24 cellular contexts compared by ENCODE assay signal in genomic region chr3:73043414-73043813, GRCh38.
"Had no signal": no experiment of that assay in that cellular context is flagged by ENCODE, and none has a peak within 500 bp of the region (broad histone marks: within the 10 kb centered on the region; RNA-seq: fewer than 3 reads in every experiment).

No MANE protein-coding gene starts in this region.

- H3K27me3 ChIP-seq: breast epithelium, dorsolateral prefrontal cortex, esophagus squamous epithelium, gastrocnemius medialis, spleen, tibial nerve had no signal

- H3K27ac ChIP-seq: breast epithelium, esophagus squamous epithelium, gastrocnemius medialis, left ventricle myocardium inferior, spleen had no signal

- H3K4me3 ChIP-seq: breast epithelium, dorsolateral prefrontal cortex, esophagus squamous epithelium, gastrocnemius medialis, left ventricle myocardium inferior, spleen, tibial nerve had no signal

- H3K9me3 ChIP-seq: breast epithelium, esophagus squamous epithelium, gastrocnemius medialis, left ventricle myocardium inferior, spleen, tibial nerve had no signal

- H3K9me3 Mint-ChIP-seq: activated naive CD4-positive, alpha-beta T cell treated with anti-CD3 and anti-CD28 coated beads, Interleukin-2, amount 50 U/mL, for 24 hours; central memory CD8-positive, alpha-beta T cell; mesothelial cell of epicardium; naive thymus-derived CD8-positive, alpha-beta T cell had no signal

- H3K27me3 Mint-ChIP-seq: activated naive CD4-positive, alpha-beta T cell treated with anti-CD3 and anti-CD28 coated beads, Interleukin-2, amount 50 U/mL, for 24 hours; central memory CD8-positive, alpha-beta T cell; naive thymus-derived CD8-positive, alpha-beta T cell; progenitor cell of endocrine pancreas had no signal

- ATAC-seq: gastrocnemius medialis; naive thymus-derived CD8-positive, alpha-beta T cell had no signal

- H3K36me3 ChIP-seq: breast epithelium, gastrocnemius medialis had no signal

- H3K4me3 Mint-ChIP-seq: activated naive CD4-positive, alpha-beta T cell treated with anti-CD3 and anti-CD28 coated beads, Interleukin-2, amount 50 U/mL, for 24 hours; central memory CD8-positive, alpha-beta T cell; mesothelial cell of epicardium had no signal

- FAIRE-seq: urothelium cell line had no signal

- H3K27ac Mint-ChIP-seq: activated naive CD4-positive, alpha-beta T cell treated with anti-CD3 and anti-CD28 coated beads, Interleukin-2, amount 50 U/mL, for 24 hours; progenitor cell of endocrine pancreas had no signal

- DNase-seq: activated CD4-positive, alpha-beta T cell treated with anti-CD3 and anti-CD28 coated beads for 1 hour; activated CD4-positive, alpha-beta T cell treated with anti-CD3 and anti-CD28 coated beads, Interleukin-2, amount 50 U/mL, for 1 hour; activated CD8-positive, alpha-beta memory T cell treated with anti-CD3 and anti-CD28 coated beads for 24 hours; activated CD8-positive, alpha-beta memory T cell treated with anti-CD3 and anti-CD28 coated beads, Interleukin-2, amount 50 U/mL, for 4 hours; activated gamma-delta T cell treated with Interleukin-2 at 50 U/mL for 16 hours; dorsolateral prefrontal cortex; esophagus squamous epithelium; gastrocnemius medialis; head of caudate nucleus; hypothalamus; left ventricle myocardium inferior; naive thymus-derived CD8-positive, alpha-beta T cell; spleen; stimulated activated CD4-positive, alpha-beta T cell treated with anti-CD3 and anti-CD28 coated beads, Interleukin-4, amount 100 ng/mL, for 24 hours; stimulated activated naive CD4-positive, alpha-beta T cell treated with Interleukin-2 at 50 U/mL for 16 hours; substantia nigra; T-helper 2 cell had no signal

- H3K36me3 Mint-ChIP-seq: activated naive CD4-positive, alpha-beta T cell treated with anti-CD3 and anti-CD28 coated beads, Interleukin-2, amount 50 U/mL, for 24 hours had no signal
